10 cellular contexts compared by ENCODE assay signal in the genomic region with DNA sequence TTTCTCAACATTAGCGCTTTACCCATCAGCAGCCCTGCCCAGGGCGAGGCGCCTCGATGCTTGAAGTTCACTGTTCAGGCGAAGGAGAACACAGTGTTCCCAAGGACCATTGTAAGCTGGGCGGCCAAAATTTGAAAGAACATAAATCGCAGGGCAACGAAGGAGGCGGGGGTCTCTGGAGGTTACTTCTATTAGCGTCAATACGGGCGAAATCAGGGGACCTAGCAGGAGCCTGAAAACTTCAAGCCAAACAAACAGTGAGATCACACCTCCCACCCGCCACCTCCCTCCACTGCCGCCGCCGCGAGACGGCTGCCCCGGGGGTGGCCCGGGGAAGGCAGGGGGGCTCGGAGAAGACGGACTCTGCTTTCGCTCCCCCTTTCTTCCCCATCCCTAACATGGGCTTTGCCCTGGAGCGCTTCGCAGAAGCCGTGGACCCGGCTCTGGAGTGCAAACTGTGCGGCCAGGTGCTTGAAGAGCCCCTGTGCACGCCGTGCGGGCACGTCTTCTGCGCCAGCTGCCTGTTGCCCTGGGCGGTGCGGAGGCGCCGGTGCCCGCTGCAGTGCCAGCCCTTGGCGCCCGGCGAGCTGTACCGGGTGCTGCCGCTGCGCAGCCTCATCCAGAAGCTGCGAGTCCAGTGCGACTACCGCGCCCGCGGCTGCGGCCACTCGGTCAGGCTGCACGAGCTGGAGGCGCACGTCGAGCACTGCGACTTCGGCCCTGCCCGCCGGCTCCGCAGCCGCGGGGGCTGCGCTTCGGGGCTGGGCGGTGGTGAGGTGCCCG. TPM values are rescaled to one million over a fixed set of nuclear protein-coding genes. Genes with fewer than 3 reads are reported as not detected.
A peak's percentile ranks its signal among the peaks of the same experiment; 100 is the strongest.
DNase-seq lines count a peak whose midpoint lies in the region; ATAC-seq, FAIRE-seq and TF ChIP-seq lines count a peak whose summit lies in the region.
"Had no signal": no experiment of that assay in that cellular context is flagged by ENCODE, and none has a peak within 500 bp of the region (broad histone marks: within the 10 kb centered on the region; RNA-seq: fewer than 3 reads in every experiment).

A gene (plus strand): TSS at position 263 of the 783 bp plus-strand sequence.

- ATAC-seq in IMR-90 (ENCODE audit: low read depth): peak; percentile 21
- ATAC-seq in HepG2: no peak
- ATAC-seq in HG03442 (IDR thresholded peaks at IDR 0.05; ENCODE audit: unreplicated experiment): no peak
- ATAC-seq in GM21447 (IDR thresholded peaks at IDR 0.05; ENCODE audit: unreplicated experiment): no peak

- no peaks in the 10 kb centered on the region for H3K4me1 ChIP-seq in IMR-90 (ENCODE audit: control insufficient read depth, insufficient read depth, low read length)
- no peaks in the 10 kb centered on the region for H3K4me1 ChIP-seq in colonic mucosa
- H3K4me1 ChIP-seq in HepG2 (ENCODE audit: insufficient read depth, low read length): no peaks in the 10 kb centered on the region
- no peaks in the 10 kb centered on the region for H3K4me1 ChIP-seq in stomach smooth muscle (ENCODE audit: control insufficient read depth, insufficient read depth, low read length)

- H3K9ac ChIP-seq in IMR-90 (ENCODE audit: low read depth, low read length) (no peak within 1 kb of the TSS), colonic mucosa (ENCODE audit: low read depth in 2 of 2, low read length in 2 of 2) (peak within 1 kb of the TSS in 1 of 2 donors; percentile 12), HepG2 (ENCODE audit: insufficient read depth, low read depth, low read length) (no peak within 1 kb of the TSS), stomach smooth muscle (ENCODE audit: low read length in 2 of 2) (peak within 1 kb of the TSS; percentile 81 to 84)

- TF ChIP-seq EP300 in HepG2 (IDR thresholded peaks at IDR 0.05; ENCODE audit: low read depth in 2 of 2, low read length in 2 of 2): no peak
- no peak for TF ChIP-seq EP300 in HepG2 (CRISPR knock-in tag; IDR thresholded peaks at IDR 0.05; ENCODE audit: borderline replicate concordance)

- H3K18ac ChIP-seq in IMR-90 (ENCODE audit: low read depth, low read length): no peak within 1 kb of the TSS

- no peak for TF ChIP-seq RAD21 in IMR-90 (IDR thresholded peaks at IDR 0.05; ENCODE audit: low read length)
- no peak for TF ChIP-seq RAD21 in HepG2 (CRISPR knock-in tag; IDR thresholded peaks at IDR 0.05)

- H3K27ac ChIP-seq in IMR-90 (ENCODE audit: insufficient read depth, low read length): no peak within 1 kb of the TSS
- H3K27ac ChIP-seq in colonic mucosa: peak within 1 kb of the TSS; percentile 0
- H3K27ac ChIP-seq in HepG2 (ENCODE audit: extremely low read length, insufficient read depth, low read length): no peak within 1 kb of the TSS
- H3K27ac ChIP-seq in stomach smooth muscle (ENCODE audit: low read length): peak within 1 kb of the TSS; percentile 96

- TF ChIP-seq CTCF in IMR-90 (conservative IDR thresholded peaks at IDR 0.05; ENCODE audit: low read depth, low read length): no peak
- TF ChIP-seq CTCF in colonic mucosa (IDR thresholded peaks at IDR 0.05): no peak
- no peak for TF ChIP-seq CTCF in HepG2 (CRISPR knock-in tag; IDR thresholded peaks at IDR 0.05)

- H3K27me3 ChIP-seq in IMR-90 (ENCODE audit: control insufficient read depth, insufficient read depth, low read length): peaks cover 36% of the 10 kb centered on the region
- H3K27me3 ChIP-seq in colonic mucosa: peaks cover 7% of the 10 kb centered on the region
- peaks cover 1 to 25% of the 10 kb centered on the region in 2 experiments; a peak in 2 of 5 replicates for H3K27me3 ChIP-seq in HepG2 (ENCODE audit: control insufficient read depth in 1 of 2, insufficient read depth in 2 of 2, low read length in 2 of 2)
- peaks cover 0 to 5% of the 10 kb centered on the region in 2 donors for H3K27me3 ChIP-seq in stomach smooth muscle (ENCODE audit: control insufficient read depth in 1 of 2, insufficient read depth in 2 of 2, low read length in 2 of 2)

- BruUV-seq in IMR-90 (replicated peaks; lab: Mats Ljungman, UMichigan) (no TSS peak), HepG2 (replicated peaks; lab: Mats Ljungman, UMichigan) (no TSS peak)

- H3K4me3 ChIP-seq in IMR-90 (ENCODE audit: insufficient read depth, low read depth, low read length) (no peak within 1 kb of the TSS), colonic mucosa (no peak within 1 kb of the TSS), HepG2 (replicated peaks in 1 of 3; ENCODE audit: insufficient read depth in 1 of 3, low read depth in 2 of 3, low read length in 3 of 3) (no peak within 1 kb of the TSS), stomach smooth muscle (ENCODE audit: low read length in 2 of 2) (peak within 1 kb of the TSS; percentile 71 to 86)

- 4% methylated on average over 33 of the region's 67 CpGs; no CpG with 5 or more reads in 1 of the 2 experiments for WGBS in IMR-90 (ENCODE audit: extremely low coverage in 2 of 2, insufficient read length in 1 of 2), 2 experiments
- WGBS in HepG2 (ENCODE audit: low lambda C conversion rate): 32% methylated on average over 27 of the region's 67 CpGs

- no peak for FAIRE-seq in HepG2 (lab: Jason Lieb, UNC)

- no peak within 1 kb of the TSS; the same call in 1 of the 2 replicates for H3K4me2 ChIP-seq in IMR-90 (ENCODE audit: low read depth, low read length)
- H3K4me2 ChIP-seq in HepG2 (ENCODE audit: low read depth, low read length): no peak within 1 kb of the TSS

- no peak within 1 kb of the TSS for H2AK9ac ChIP-seq in IMR-90 (replicated peaks; ENCODE audit: low read depth, low read length, poor library complexity)

- H2AK5ac ChIP-seq in IMR-90 (ENCODE audit: low read depth, low read length): no peak within 1 kb of the TSS

- H2BK5ac ChIP-seq in IMR-90 (ENCODE audit: low read depth, low read length, poor library complexity, severe bottlenecking): no peak within 1 kb of the TSS

- intact Hi-C loops in IMR-90 (cut with micrococcal nuclease) (no loop called here), colonic mucosa (cut with DNase I) (no loop called here), HepG2 (cut with micrococcal nuclease; ENCODE audit: unreplicated experiment) (no loop called here)

- dilution Hi-C loops in IMR-90 (cut with HindIII; ENCODE audit: low sequenced_read_pairs, unreplicated experiment): no loop called here

- H3K79me2 ChIP-seq in HepG2 (ENCODE audit: insufficient read depth, low read length): no peaks in the 10 kb centered on the region

- H3K9me3 ChIP-seq in IMR-90 (ENCODE audit: control insufficient read depth, insufficient read depth, low read length) (peaks cover 2% of the 10 kb centered on the region; the same call in 1 of the 2 replicates), colonic mucosa (no peaks in the 10 kb centered on the region), HepG2 (ENCODE audit: low read length) (no peaks in the 10 kb centered on the region), stomach smooth muscle (ENCODE audit: control insufficient read depth in 2 of 2, low read length in 2 of 2) (no peaks in the 10 kb centered on the region)

- no peak within 1 kb of the TSS for H3K23ac ChIP-seq in IMR-90 (ENCODE audit: low read depth, low read length)

- no peaks in the 10 kb centered on the region for H3K9me1 ChIP-seq in IMR-90 (ENCODE audit: insufficient read depth, low read length)

- H3K79me1 ChIP-seq in IMR-90 (ENCODE audit: low read depth in 1 of 2, low read length in 2 of 2): no peaks in the 10 kb centered on the region

- no peak within 1 kb of the TSS for H4K91ac ChIP-seq in IMR-90 (ENCODE audit: insufficient read depth, low read depth, low read length)

- H2AFZ ChIP-seq in IMR-90 (replicated peaks; ENCODE audit: low read length, poor library complexity) (peak within 1 kb of the TSS; percentile 38), HepG2 (ENCODE audit: low read length) (no peak within 1 kb of the TSS)

- CTCF ChIA-PET in IMR-90 (lab: Yijun Ruan, JAX) (no interaction called here), HepG2 (lab: Yijun Ruan, JAX; ENCODE audit: low intra/inter-chr PET ratio, low total read pairs) (no interaction called here)

- no peak for TF ChIP-seq POLR2A in IMR-90 (IDR thresholded peaks at IDR 0.05; ENCODE audit: low read depth, low read length)
- no peak for TF ChIP-seq POLR2A in HepG2 (IDR thresholded peaks at IDR 0.05; ENCODE audit: insufficient read depth in 1 of 2, low read depth in 2 of 2, low read length in 2 of 2)

- H2BK120ac ChIP-seq in IMR-90 (ENCODE audit: low read depth, low read length): no peak within 1 kb of the TSS

- no peaks in the 10 kb centered on the region for H3K36me3 ChIP-seq in IMR-90 (ENCODE audit: control insufficient read depth, insufficient read depth, low read length)
- H3K36me3 ChIP-seq in colonic mucosa: no peaks in the 10 kb centered on the region
- H3K36me3 ChIP-seq in HepG2 (replicated peaks in 1 of 2; ENCODE audit: control insufficient read depth in 1 of 2, insufficient read depth in 2 of 2, low read length in 2 of 2): no peaks in the 10 kb centered on the region
- no peaks in the 10 kb centered on the region for H3K36me3 ChIP-seq in stomach smooth muscle (ENCODE audit: control insufficient read depth in 2 of 2, insufficient read depth in 2 of 2, low read length in 2 of 2)

- no peak within 1 kb of the TSS for H3K4ac ChIP-seq in IMR-90 (ENCODE audit: low read depth, low read length)

- no peak within 1 kb of the TSS for H2BK15ac ChIP-seq in IMR-90 (ENCODE audit: low read depth, low read length)

- H3K56ac ChIP-seq in IMR-90 (ENCODE audit: extremely low read depth, insufficient read depth, low read length): no peak within 1 kb of the TSS

- POLR2A ChIA-PET in IMR-90 (lab: Charles Lee; ENCODE audit: unreplicated experiment): no interaction called here
- POLR2A ChIA-PET in HepG2 (lab: Yijun Ruan, JAX): no interaction called here

- no peak for DNase-seq in IMR-90
- DNase-seq in colonic mucosa: no peak
- no peak for DNase-seq in HepG2 (ENCODE audit: low spot score)
- DNase-seq in MV-4-11 (lab: John Stamatoyannopoulos, UW): no peak
- no peak for DNase-seq in 8988T
- DNase-seq: hippocampal formation, NCI-H1436 had no signal

- H4K5ac ChIP-seq in IMR-90 (ENCODE audit: low read depth, low read length): no peak within 1 kb of the TSS

- no peak within 1 kb of the TSS for H2BK20ac ChIP-seq in IMR-90 (ENCODE audit: low read depth, low read length)

- H4K20me1 ChIP-seq in IMR-90 (ENCODE audit: insufficient read depth, low read length) (no peaks in the 10 kb centered on the region), HepG2 (ENCODE audit: insufficient read depth, low read length) (no peaks in the 10 kb centered on the region)

- no peak within 1 kb of the TSS for H3K14ac ChIP-seq in IMR-90 (replicated peaks; ENCODE audit: low read depth, low read length)

- H4K8ac ChIP-seq in IMR-90 (ENCODE audit: low read depth in 2 of 2, low read length in 2 of 2): no peak within 1 kb of the TSS

- in situ Hi-C loops in IMR-90 (cut with MboI; ENCODE audit: low sequenced_read_pairs): no loop called here
- in situ Hi-C loops in HepG2 (cut with HindIII; ENCODE audit: extremely low pct_ligation_motif_present, low pct_unique_long_range_greater_than_20kb): no loop called here

RNA-seq across cellular contexts. Expression of the gene that starts here (rescaled TPM):
- not detected in 2 replicates for total RNA-seq in IMR-90 (2012; rRNA removed)
- not detected in 2 replicates for polyA plus RNA-seq in IMR-90 (2012; rRNA removed)
- not detected in 2 replicates for polyA plus RNA-seq in IMR-90 (2012; cell fraction: cytosol; rRNA removed)
- polyA plus RNA-seq in IMR-90 (2012; cell fraction: nucleus; rRNA removed; ENCODE audit: low replicate concordance): not detected in 2 replicates
- total RNA-seq in colonic mucosa: 1 to 10 TPM in 1 of 2 donors, under 1 TPM in 1; 0.35 to 3.5 TPM
- not detected in 2 replicates for total RNA-seq in HepG2 (2016; rRNA removed; fragmentation: Illumina TruSeq; extraction: Trizol)
- total RNA-seq in HepG2 (2016; cell fraction: cytosol; rRNA removed; fragmentation: Illumina TruSeq; extraction: Trizol; ENCODE audit: low read depth): not detected in 2 replicates
- total RNA-seq in HepG2 (2016; cell fraction: insoluble cytoplasmic fraction; rRNA removed; fragmentation: Illumina TruSeq; extraction: Trizol): not detected in 2 replicates
- total RNA-seq in HepG2 (2016; cell fraction: membrane; rRNA removed; fragmentation: Illumina TruSeq; extraction: Trizol): not detected in 2 replicates
- total RNA-seq in HepG2 (2016; cell fraction: nucleus; rRNA removed; fragmentation: Illumina TruSeq; extraction: Trizol): not detected in 2 replicates
- polyA plus RNA-seq in HepG2 (2011; rRNA removed): not detected in 2 replicates
- polyA plus RNA-seq in HepG2 (2011; cell fraction: cytosol; rRNA removed): not detected in 2 replicates
- polyA plus RNA-seq in HepG2 (2011; cell fraction: nucleus; rRNA removed): not detected in 2 replicates
- not detected in 2 replicates for polyA plus RNA-seq in HepG2 (2012)
- not detected in 2 replicates for polyA plus RNA-seq in HepG2 (2016; cell fraction: cytosol; fragmentation: Illumina TruSeq; extraction: Trizol; ENCODE audit: low read depth)
- polyA plus RNA-seq in HepG2 (2016; cell fraction: insoluble cytoplasmic fraction; fragmentation: Illumina TruSeq; extraction: Trizol; ENCODE audit: low read depth): not detected in 2 replicates
- polyA plus RNA-seq in HepG2 (2016; cell fraction: membrane; fragmentation: Illumina TruSeq; extraction: Trizol; ENCODE audit: low read depth): not detected in 2 replicates
- polyA plus RNA-seq in HepG2 (2016; cell fraction: nucleus; fragmentation: Illumina TruSeq; extraction: Trizol; ENCODE audit: insufficient read depth, low read depth): not detected in 2 replicates
- not detected in 2 replicates for polyA minus RNA-seq in HepG2 (2011; rRNA and poly(A)+ RNA removed; ENCODE audit: low replicate concordance)
- polyA minus RNA-seq in HepG2 (2011; cell fraction: cytosol; rRNA and poly(A)+ RNA removed): not detected in 2 replicates
- polyA minus RNA-seq in HepG2 (2011; cell fraction: nucleus; rRNA and poly(A)+ RNA removed): not detected in 2 replicates

Comparison
In these comparisons a context has a peak if more than half of its experiments do, and no peak if none do; other contexts are left out.
1. Peak in ATAC-seq in IMR-90; RNA of the gene not detected or under 1 TPM.
2. H3K27ac ChIP-seq: peak in colonic mucosa (single experiment) and stomach smooth muscle (single experiment); none in IMR-90 (single experiment) and HepG2 (single experiment).
3. H3K4me3 ChIP-seq: peak in stomach smooth muscle (2 of 2); none in IMR-90 (single experiment), colonic mucosa (single experiment) and HepG2 (0 of 3).
4. H3K9ac ChIP-seq: peak in stomach smooth muscle (2 of 2); none in IMR-90 (single experiment) and HepG2 (single experiment).